In the genomic region with DNA sequence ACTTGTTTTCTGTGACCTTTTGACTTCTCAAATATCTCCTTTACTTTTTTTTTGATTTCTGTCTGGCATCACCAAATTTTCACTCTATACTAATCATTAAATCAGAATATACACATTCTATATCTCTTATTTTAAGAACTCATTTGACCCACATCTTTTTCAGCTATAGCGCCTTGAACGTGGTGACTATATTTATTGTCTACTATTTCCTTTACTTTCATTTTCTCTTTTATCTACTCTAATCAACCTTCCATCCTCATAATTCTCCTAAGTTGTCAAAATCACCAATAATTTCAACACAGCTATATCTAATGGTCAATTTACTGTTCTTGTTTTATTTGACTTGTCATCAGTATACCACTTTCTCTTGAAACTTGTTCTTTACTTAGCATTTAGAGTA, we compare ENCODE assay signal across 20 cellular contexts.
A peak's percentile ranks its signal among the peaks of the same experiment; 100 is the strongest.
DNase-seq lines count a peak whose midpoint lies in the region; ATAC-seq, FAIRE-seq and TF ChIP-seq lines count a peak whose summit lies in the region.
"Had no signal": no experiment of that assay in that cellular context is flagged by ENCODE, and none has a peak within 500 bp of the region (broad histone marks: within the 10 kb centered on the region; RNA-seq: fewer than 3 reads in every experiment).

No MANE protein-coding gene starts in this region.

- H3K4me2 ChIP-seq in PC-9: no peak overlapping the region
- H3K4me2 ChIP-seq in K562 (ENCODE audit: insufficient read depth, low read length): no peak overlapping the region
- H3K4me2 ChIP-seq: KMS-11 had no signal

- no peak for DNase-seq in activated T-cell treated with anti-CD3 and anti-CD28 coated beads, Interleukin-2, amount 50 U/mL, for 72 hours
- DNase-seq in activated T-cell treated with anti-CD3 and anti-CD28 coated beads for 4 hours (no peak), PC-9 (no peak), K562 (ENCODE audit: extremely low read depth in 1 of 4, low spot score in 3 of 4) (no peak), esophagus squamous epithelium (lab: John Stamatoyannopoulos, UW) (no peak)
- DNase-seq: activated gamma-delta T cell; left cardiac atrium; NCI-H1092; NCI-H2029; NCI-H446; NK-92 treated with Interleukin-12 subunit alpha and Interleukin-12 subunit beta, amount 100 ng/mL, for 24 hours; RPMI8226 had no signal

- 69% methylated on average over 2 of the region's 2 CpGs for WGBS in K562 (ENCODE audit: insufficient coverage, low coverage, missing lambda C conversion rate)
- WGBS in esophagus squamous epithelium, 2 donors: 66 to 85% methylated on average over 2 of the region's 2 CpGs

- H3K4me1 ChIP-seq in PC-9 (replicated peaks; ENCODE audit: insufficient read depth) (no peaks in the 10 kb centered on the region), K562 (replicated peaks in 1 of 2; ENCODE audit: control insufficient read depth in 2 of 2, insufficient read depth in 2 of 2, low read length in 2 of 2) (no peaks in the 10 kb centered on the region), esophagus squamous epithelium (no peaks in the 10 kb centered on the region)
- H3K4me1 ChIP-seq: ascending aorta, HAP-1 had no signal

- H3K36me3 ChIP-seq in PC-9 (ENCODE audit: low read depth): no peaks in the 10 kb centered on the region
- H3K36me3 ChIP-seq in K562 (ENCODE audit: control insufficient read depth, insufficient read depth, low read length): no peaks in the 10 kb centered on the region
- no peaks in the 10 kb centered on the region for H3K36me3 ChIP-seq in esophagus squamous epithelium
- H3K36me3 ChIP-seq: ascending aorta, HAP-1 had no signal

- no peaks in the 10 kb centered on the region for H3F3A ChIP-seq in PC-9 (ENCODE audit: insufficient read depth, low read depth)

- no peak overlapping the region for H3K9ac ChIP-seq in K562 (ENCODE audit: insufficient read depth in 1 of 2, low read depth in 2 of 2, low read length in 2 of 2)
- H3K9ac ChIP-seq: KMS-11 had no signal

- H3K27me3 Mint-ChIP-seq in activated T-cell treated with anti-CD3 and anti-CD28 coated beads, Interleukin-2, amount 50 U/mL, for 72 hours (ENCODE audit: low read depth): no peaks in the 10 kb centered on the region
- no peaks in the 10 kb centered on the region for H3K27me3 Mint-ChIP-seq in stimulated activated memory B cell treated with anti-CD40 and anti-IgM and Interleukin-4, amounts not matched to agents 10 μg/mL and 1 μg/mL and 100 μg/mL, for 72 hours

- H3K27ac Mint-ChIP-seq in activated T-cell treated with anti-CD3 and anti-CD28 coated beads, Interleukin-2, amount 50 U/mL, for 72 hours: peak overlapping the region; percentile 94
- no peak overlapping the region for H3K27ac Mint-ChIP-seq in stimulated activated memory B cell treated with anti-CD40 and anti-IgM and Interleukin-4, amounts not matched to agents 10 μg/mL and 1 μg/mL and 100 μg/mL, for 72 hours
- H3K27ac Mint-ChIP-seq: mesothelial cell of epicardium had no signal

- POLR2A ChIA-PET in PC-9 (lab: Charles Lee; ENCODE audit: unreplicated experiment): no interaction called here
- POLR2A ChIA-PET in K562 (lab: Yijun Ruan, JAX): no interaction called here

- no peaks in the 10 kb centered on the region for H3K9me2 ChIP-seq in PC-9 (ENCODE audit: insufficient read depth)

- no peaks in the 10 kb centered on the region for H3K79me2 ChIP-seq in PC-9 (ENCODE audit: low read depth)
- no peaks in the 10 kb centered on the region for H3K79me2 ChIP-seq in K562 (ENCODE audit: control insufficient read depth, insufficient read depth, low read length)

- H3K4me3 Mint-ChIP-seq in activated T-cell treated with anti-CD3 and anti-CD28 coated beads, Interleukin-2, amount 50 U/mL, for 72 hours: peak overlapping the region; percentile 48 to 75
- peak overlapping the region; percentile 42 for H3K4me3 Mint-ChIP-seq in stimulated activated memory B cell treated with anti-CD40 and anti-IgM and Interleukin-4, amounts not matched to agents 10 μg/mL and 1 μg/mL and 100 μg/mL, for 72 hours
- H3K4me3 Mint-ChIP-seq: mesothelial cell of epicardium had no signal

- BruUV-seq in PC-9 (replicated peaks; lab: Mats Ljungman, UMichigan): no TSS peak
- BruUV-seq in K562 (replicated peaks; lab: Mats Ljungman, UMichigan): no TSS peak

- H3K9me3 Mint-ChIP-seq in activated T-cell treated with anti-CD3 and anti-CD28 coated beads, Interleukin-2, amount 50 U/mL, for 72 hours: peaks cover 14 to 21% of the 10 kb centered on the region in 2 donors
- peaks cover 17% of the 10 kb centered on the region for H3K9me3 Mint-ChIP-seq in stimulated activated memory B cell treated with anti-CD40 and anti-IgM and Interleukin-4, amounts not matched to agents 10 μg/mL and 1 μg/mL and 100 μg/mL, for 72 hours

- H3K27ac ChIP-seq in PC-9 (no peak overlapping the region), K562 (ENCODE audit: extremely low read depth, low read depth, low read length) (no peak overlapping the region), esophagus squamous epithelium (no peak overlapping the region)
- H3K27ac ChIP-seq: ascending aorta, KMS-11 had no signal

- no peak for FAIRE-seq in K562 (lab: Jason Lieb, UNC)

- H3K9me3 ChIP-seq in PC-9 (ENCODE audit: insufficient read depth, low read depth) (peaks cover 21% of the 10 kb centered on the region), K562 (replicated peaks; ENCODE audit: control insufficient read depth, insufficient read depth, low read depth, low read length) (no peaks in the 10 kb centered on the region), esophagus squamous epithelium (peaks cover 0 to 7% (median 0%) of the 10 kb centered on the region in 3 donors)
- H3K9me3 ChIP-seq: HAP-1 had no signal

- peaks cover 24 to 36% of the 10 kb centered on the region in 2 donors for H3K36me3 Mint-ChIP-seq in activated T-cell treated with anti-CD3 and anti-CD28 coated beads, Interleukin-2, amount 50 U/mL, for 72 hours (ENCODE audit: insufficient read depth in 2 of 2)
- peaks cover 4% of the 10 kb centered on the region for H3K36me3 Mint-ChIP-seq in stimulated activated memory B cell treated with anti-CD40 and anti-IgM and Interleukin-4, amounts not matched to agents 10 μg/mL and 1 μg/mL and 100 μg/mL, for 72 hours

- H3K4me3 ChIP-seq in PC-9 (no peak overlapping the region), K562 (no peak overlapping the region), esophagus squamous epithelium (no peak overlapping the region)
- H3K4me3 ChIP-seq: ascending aorta, HAP-1 had no signal

- no peaks in the 10 kb centered on the region for H4K20me1 ChIP-seq in PC-9 (ENCODE audit: insufficient read depth)
- no peaks in the 10 kb centered on the region for H4K20me1 ChIP-seq in K562 (replicated peaks; ENCODE audit: control insufficient read depth, insufficient read depth, low read length)

- intact Hi-C loops in PC-9 (cut with micrococcal nuclease; ENCODE audit: unreplicated experiment): no loop called here
- intact Hi-C loops in K562 (cut with micrococcal nuclease): no loop called here
- intact Hi-C loops in esophagus squamous epithelium (cut with DNase I): no loop called here

- no peaks in the 10 kb centered on the region for H3K9me1 ChIP-seq in K562 (ENCODE audit: control insufficient read depth, insufficient read depth, low read length)

- H3K4me1 Mint-ChIP-seq in activated T-cell treated with anti-CD3 and anti-CD28 coated beads, Interleukin-2, amount 50 U/mL, for 72 hours (ENCODE audit: low read depth): peaks cover 29% of the 10 kb centered on the region
- peaks cover 19% of the 10 kb centered on the region for H3K4me1 Mint-ChIP-seq in stimulated activated memory B cell treated with anti-CD40 and anti-IgM and Interleukin-4, amounts not matched to agents 10 μg/mL and 1 μg/mL and 100 μg/mL, for 72 hours

- TF ChIP-seq CTCF in PC-9 (conservative IDR thresholded peaks at IDR 0.05) (no peak), K562 (IDR thresholded peaks at IDR 0.05 in 2 of 3, conservative IDR thresholded peaks at IDR 0.05 in 1 of 3; ENCODE audit: insufficient read depth in 2 of 3, low read depth in 1 of 3, low read length in 3 of 3) (no peak), esophagus squamous epithelium (IDR thresholded peaks at IDR 0.05) (no peak)

- TF ChIP-seq EP300 in K562 (IDR thresholded peaks at IDR 0.05; ENCODE audit: low read length): no peak

- no peak for TF ChIP-seq RAD21 in K562 (CRISPR knock-in tag; conservative IDR thresholded peaks at IDR 0.05 in 1 of 2, IDR thresholded peaks at IDR 0.05 in 1 of 2)

- TF ChIP-seq POLR2A in K562 (conservative IDR thresholded peaks at IDR 0.05) (no peak), esophagus squamous epithelium (IDR thresholded peaks at IDR 0.05) (no peak)

- CTCF ChIA-PET in PC-9 (lab: Charles Lee): no interaction called here
- CTCF ChIA-PET in K562 (lab: Yijun Ruan, JAX; ENCODE audit: low intra/inter-chr PET ratio): no interaction called here

- no peak for ATAC-seq in activated T-cell treated with anti-CD3 and anti-CD28 coated beads, Interleukin-2, amount 50 U/mL, for 72 hours (replicated peaks in 1 of 2)
- ATAC-seq in K562: no peak
- ATAC-seq in stimulated activated memory B cell treated with anti-CD40 and anti-IgM and Interleukin-4, amounts not matched to agents 10 μg/mL and 1 μg/mL and 100 μg/mL, for 72 hours: no peak
- ATAC-seq in HG02763 (IDR thresholded peaks at IDR 0.05; ENCODE audit: unreplicated experiment): no peak
- ATAC-seq in HG02884 (IDR thresholded peaks at IDR 0.05; ENCODE audit: unreplicated experiment): no peak
- ATAC-seq: esophagus mucosa, left cardiac atrium had no signal

- H2AFZ ChIP-seq in PC-9 (peak overlapping the region; percentile 22; the same call in 1 of the 2 replicates), K562 (ENCODE audit: low read depth, low read length) (no peak overlapping the region)

- in situ Hi-C loops in K562 (cut with MboI): no loop called here

- H3K27me3 ChIP-seq in PC-9 (ENCODE audit: insufficient read depth, low read depth) (no peaks in the 10 kb centered on the region), K562 (ENCODE audit: control insufficient read depth in 2 of 2, insufficient read depth in 2 of 2, low read length in 2 of 2) (no peaks in the 10 kb centered on the region), esophagus squamous epithelium (no peaks in the 10 kb centered on the region)
- H3K27me3 ChIP-seq: ascending aorta had no signal

TF ChIP-seq in K562, 482 proteins besides CTCF, POLR2A, EP300 and RAD21 (continues in another document):
- TF ChIP-seq PYGO2 (tag; IDR thresholded peaks at IDR 0.05): no peak
